Comparison of ENCODE assay signal across 19 cellular contexts in the genomic region with DNA sequence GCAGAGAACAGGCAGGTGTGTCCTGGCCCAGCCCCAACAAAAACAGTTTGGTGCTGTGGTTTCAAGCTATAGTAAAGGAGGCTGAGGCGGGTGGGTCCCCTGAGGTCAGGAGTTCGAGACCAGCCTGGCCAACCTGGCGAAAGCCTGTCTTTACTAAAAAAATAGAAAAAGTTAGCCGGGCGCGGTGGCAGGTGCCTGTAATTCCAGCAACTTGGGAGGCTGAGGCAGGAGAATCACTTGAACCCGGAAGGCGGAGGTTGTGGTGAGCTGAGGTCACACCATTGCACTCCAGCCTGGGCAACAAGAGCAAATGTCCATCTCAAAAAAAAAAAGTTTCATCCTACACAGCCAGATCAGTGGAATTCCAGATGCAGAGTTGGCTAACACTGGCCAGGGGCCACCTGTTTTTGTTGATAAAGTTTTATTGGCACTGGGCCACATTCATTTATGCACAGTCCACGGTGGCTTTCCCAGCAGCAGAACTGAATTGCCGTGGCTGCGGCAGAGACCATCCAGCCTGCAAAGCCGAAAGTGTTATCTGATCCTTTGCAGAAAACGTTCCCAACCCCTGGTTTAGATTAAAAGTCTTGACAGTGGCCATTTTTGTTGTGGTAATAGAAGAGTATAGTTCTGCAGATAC. TPM values are rescaled to one million over a fixed set of nuclear protein-coding genes. Genes with fewer than 3 reads are reported as not detected.
"Had no signal": no experiment of that assay in that cellular context is flagged by ENCODE, and none has a peak within 500 bp of the region (broad histone marks: within the 10 kb centered on the region; RNA-seq: fewer than 3 reads in every experiment).

No MANE protein-coding gene starts in this region.

- H3K4me1 ChIP-seq: foreskin keratinocyte, right atrium auricular region, thyroid gland, uterus had no signal

- H3K27me3 Mint-ChIP-seq: activated naive CD8-positive, alpha-beta T cell treated with anti-CD3 and anti-CD28 coated beads, Interleukin-2, amount 10 ng/mL, durations not matched to agents 7 days and 5 days; naive thymus-derived CD4-positive, alpha-beta T cell had no signal

- H3K27me3 ChIP-seq: esophagus squamous epithelium, foreskin keratinocyte, heart left ventricle, right atrium auricular region, thyroid gland, uterus had no signal

- H3K9me3 Mint-ChIP-seq: activated naive CD8-positive, alpha-beta T cell treated with anti-CD3 and anti-CD28 coated beads, Interleukin-2, amount 10 ng/mL, durations not matched to agents 7 days and 5 days; T-helper 1 cell treated with Interleukin-12 subunit alpha and Interleukin-12 subunit beta and Interleukin-4 antibody, amounts not matched to agents 30 μg/mL and 1 μg/mL, for 36 hours had no signal

- H3K27ac ChIP-seq: esophagus squamous epithelium, foreskin keratinocyte, heart left ventricle, right atrium auricular region, thyroid gland, uterus had no signal

- H3K36me3 ChIP-seq: uterus had no signal

- H3K27ac Mint-ChIP-seq: activated naive CD8-positive, alpha-beta T cell treated with anti-CD3 and anti-CD28 coated beads, Interleukin-2, amount 10 ng/mL, durations not matched to agents 7 days and 5 days; naive thymus-derived CD4-positive, alpha-beta T cell; T-helper 1 cell treated with Interleukin-12 subunit alpha and Interleukin-12 subunit beta and Interleukin-4 antibody, amounts not matched to agents 30 μg/mL and 1 μg/mL, for 36 hours had no signal

- FAIRE-seq: islet of Langerhans, small intestine, TTC549 had no signal

- H3K4me3 Mint-ChIP-seq: activated naive CD8-positive, alpha-beta T cell treated with anti-CD3 and anti-CD28 coated beads, Interleukin-2, amount 10 ng/mL, durations not matched to agents 7 days and 5 days; naive thymus-derived CD4-positive, alpha-beta T cell; T-helper 1 cell treated with Interleukin-12 subunit alpha and Interleukin-12 subunit beta and Interleukin-4 antibody, amounts not matched to agents 30 μg/mL and 1 μg/mL, for 36 hours had no signal

- H3K9me3 ChIP-seq: esophagus squamous epithelium, heart left ventricle, right atrium auricular region, thyroid gland, uterus had no signal

- DNase-seq: activated effector memory CD4-positive, alpha-beta T cell treated with Interleukin-2 at 50 U/mL for 16 hours; activated naive CD8-positive, alpha-beta T cell treated with anti-CD3 and anti-CD28 coated beads, Interleukin-2, amount 10 ng/mL, durations not matched to agents 7 days and 5 days; activated T-cell treated with anti-CD3 and anti-CD28 coated beads, Interleukin-2, amount 50 U/mL, for 1 hour; esophagus squamous epithelium; foreskin keratinocyte; mammary epithelial cell; small intestine; thyroid gland; uterus had no signal

- H3K4me3 ChIP-seq: esophagus squamous epithelium, heart left ventricle, right atrium auricular region, thyroid gland, uterus had no signal

RNA-seq across cellular contexts. Expression of gene CELF5, which starts 30.3 kb away (rescaled TPM):
- total RNA-seq: aorta, bronchial epithelial cell, esophagus squamous epithelium, heart left ventricle, mononuclear cell, posterior vena cava, thyroid gland had no signal
